ENCODE assay signal across 25 cellular contexts in the genomic region with DNA sequence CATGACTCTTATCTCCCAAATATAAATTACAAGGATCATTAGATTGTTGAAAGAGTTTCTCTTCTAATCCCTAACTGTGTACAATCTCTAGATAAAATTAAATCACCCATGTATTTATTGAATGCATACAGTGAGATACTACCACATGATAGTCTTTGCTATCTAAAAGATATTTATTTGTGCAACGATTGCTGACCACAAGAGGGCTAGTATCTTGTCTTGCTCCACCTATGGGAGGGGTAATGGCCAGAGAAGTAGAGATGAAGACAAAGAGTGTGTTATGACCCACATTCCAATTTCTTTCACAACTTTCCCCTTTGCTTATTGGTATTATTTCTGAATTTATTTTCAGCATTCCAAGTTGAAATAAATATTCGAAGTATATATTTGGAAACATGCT. TPM values are rescaled to one million over a fixed set of nuclear protein-coding genes. Genes with fewer than 3 reads are reported as not detected.
"Had no signal": no experiment of that assay in that cellular context is flagged by ENCODE, and none has a peak within 500 bp of the region (broad histone marks: within the 10 kb centered on the region; RNA-seq: fewer than 3 reads in every experiment).

No MANE protein-coding gene starts in this region.

- H3K27ac Mint-ChIP-seq: activated naive CD8-positive, alpha-beta T cell treated with anti-CD3 and anti-CD28 coated beads for 36 hours; activated T-helper 17 cell treated with anti-CD3 and anti-CD28 coated beads, Interleukin-2, amount 50 U/mL, for 72 hours; stimulated activated naive B cell treated with anti-CD40 and anti-IgM and Interleukin-4, amounts not matched to agents 10 μg/mL and 1 μg/mL and 100 μg/mL, for 72 hours had no signal

- H3K27me3 ChIP-seq: cardiac muscle cell, left lung, sigmoid colon, spleen, upper lobe of right lung had no signal

- H3K9me3 Mint-ChIP-seq: activated naive CD8-positive, alpha-beta T cell treated with anti-CD3 and anti-CD28 coated beads for 36 hours; activated T-helper 17 cell treated with anti-CD3 and anti-CD28 coated beads, Interleukin-2, amount 50 U/mL, for 72 hours; stimulated activated naive B cell treated with anti-CD40 and anti-IgM and Interleukin-4, amounts not matched to agents 10 μg/mL and 1 μg/mL and 100 μg/mL, for 72 hours had no signal

- H3K9me3 ChIP-seq: left lung, sigmoid colon, spleen, thoracic aorta, upper lobe of right lung had no signal

- ATAC-seq: activated T-helper 17 cell treated with anti-CD3 and anti-CD28 coated beads, Interleukin-2, amount 50 U/mL, for 72 hours; left lung; stimulated activated naive B cell treated with anti-CD40 and anti-IgM and Interleukin-4, amounts not matched to agents 10 μg/mL and 1 μg/mL and 100 μg/mL, for 72 hours; upper lobe of right lung had no signal

- H3K27ac ChIP-seq: cardiac muscle cell, dorsolateral prefrontal cortex, left lung, sigmoid colon, spleen, thoracic aorta, upper lobe of right lung, WERI-Rb-1 had no signal

- H3K36me3 ChIP-seq: cardiac muscle cell, left lung, sigmoid colon, thoracic aorta, upper lobe of right lung, WERI-Rb-1 had no signal

- DNase-seq: activated CD4-positive, alpha-beta T cell treated with anti-CD3 and anti-CD28 coated beads, Interleukin-2, amount 50 U/mL, for 4 hours; activated naive CD4-positive, alpha-beta T cell; activated naive CD8-positive, alpha-beta T cell treated with anti-CD3 and anti-CD28 coated beads for 36 hours; amniotic stem cell; dorsolateral prefrontal cortex; erythroblast; head of caudate nucleus; left lung; mammary epithelial cell; midbrain; occipital lobe; posterior cingulate gyrus; sigmoid colon; spleen; stimulated activated CD4-positive, alpha-beta T cell treated with anti-CD3 and anti-CD28 coated beads, Interleukin-4, amount 100 ng/mL, for 4 hours; stimulated activated naive B cell treated with anti-CD40 and anti-IgM and Interleukin-4, amounts not matched to agents 10 μg/mL and 1 μg/mL and 100 μg/mL, for 72 hours; upper lobe of right lung; WERI-Rb-1 had no signal

- H3K4me3 ChIP-seq: cardiac muscle cell, dorsolateral prefrontal cortex, left lung, sigmoid colon, spleen, thoracic aorta, upper lobe of right lung had no signal

- H3K4me1 ChIP-seq: left lung, sigmoid colon, spleen, upper lobe of right lung had no signal

- H3K27me3 Mint-ChIP-seq: activated T-helper 17 cell treated with anti-CD3 and anti-CD28 coated beads, Interleukin-2, amount 50 U/mL, for 72 hours had no signal

- H3K4me3 Mint-ChIP-seq: activated naive CD8-positive, alpha-beta T cell treated with anti-CD3 and anti-CD28 coated beads for 36 hours; activated T-helper 17 cell treated with anti-CD3 and anti-CD28 coated beads, Interleukin-2, amount 50 U/mL, for 72 hours; stimulated activated naive B cell treated with anti-CD40 and anti-IgM and Interleukin-4, amounts not matched to agents 10 μg/mL and 1 μg/mL and 100 μg/mL, for 72 hours had no signal

- H3K4me1 Mint-ChIP-seq: activated naive CD8-positive, alpha-beta T cell treated with anti-CD3 and anti-CD28 coated beads for 36 hours; stimulated activated naive B cell treated with anti-CD40 and anti-IgM and Interleukin-4, amounts not matched to agents 10 μg/mL and 1 μg/mL and 100 μg/mL, for 72 hours had no signal

RNA-seq across cellular contexts. Expression of a gene that starts 13.7 kb away (rescaled TPM):
- total RNA-seq: cardiac muscle cell, frontal cortex, kidney epithelial cell, occipital lobe, renal cortical epithelial cell had no signal
- polyA plus RNA-seq: cardiac muscle cell, neural cell had no signal
